ENCODE assay signal across 27 cellular contexts in the genomic region with DNA sequence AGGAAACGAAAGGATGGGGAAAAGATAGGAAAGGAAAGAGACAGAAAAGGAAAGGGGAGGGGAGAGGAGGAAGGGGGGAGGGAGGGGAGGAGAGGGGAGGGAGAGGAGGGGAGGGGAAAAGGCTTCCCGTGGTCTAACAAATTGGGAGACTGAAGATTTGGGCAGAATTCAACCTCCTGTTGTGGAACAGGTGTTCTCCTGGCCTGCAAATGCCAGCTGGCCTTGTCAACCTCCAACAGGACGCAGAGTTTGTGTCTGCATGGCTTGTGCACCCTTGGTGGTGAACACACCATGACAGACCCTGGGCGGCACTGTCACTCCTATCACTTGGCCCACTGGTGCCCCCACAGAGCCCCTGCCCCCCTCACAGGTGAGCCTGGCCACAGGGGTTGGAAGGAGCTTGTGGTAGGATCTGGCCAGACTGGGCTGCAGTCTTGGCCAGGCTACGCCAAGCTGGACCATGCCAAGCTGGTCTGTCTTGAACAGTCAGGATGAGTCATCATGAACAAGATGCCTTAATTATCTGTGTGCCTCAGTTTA.
"Had no signal": no experiment of that assay in that cellular context is flagged by ENCODE, and none has a peak within 500 bp of the region (broad histone marks: within the 10 kb centered on the region; RNA-seq: fewer than 3 reads in every experiment).

No MANE protein-coding gene starts in this region.

- H3K4me3 ChIP-seq: adrenal gland, SJCRH30 had no signal

- H3K9me3 Mint-ChIP-seq: activated CD4-positive, alpha-beta memory T cell treated with anti-CD3 and anti-CD28 coated beads for 36 hours; activated naive CD4-positive, alpha-beta T cell treated with anti-CD3 and anti-CD28 coated beads for 36 hours; activated T-cell treated with anti-CD3 and anti-CD28 coated beads, Interleukin-2, amount 50 U/mL, for 24 hours; activated T-helper 1 cell treated with anti-CD3 and anti-CD28 coated beads, Interleukin-12 subunit alpha, Interleukin-12 subunit beta, Interleukin-2, Interleukin-4 antibody, amounts not matched to agents 30 ng/mL and 10 ng/mL and 1 ng/mL, durations not matched to agents 14 hours and 24 hours and 36 hours had no signal

- H3K4me2 ChIP-seq: KMS-11, SK-N-SH had no signal

- H3K9me3 ChIP-seq: adrenal gland, SJCRH30, SK-N-SH had no signal

- H3K4me3 Mint-ChIP-seq: activated CD4-positive, alpha-beta memory T cell treated with anti-CD3 and anti-CD28 coated beads for 36 hours; activated CD4-positive, alpha-beta T cell treated with anti-CD3 and anti-CD28 coated beads, Interleukin-2, amount 10 ng/mL, durations not matched to agents 7 days and 5 days; activated naive CD4-positive, alpha-beta T cell treated with anti-CD3 and anti-CD28 coated beads for 36 hours; activated naive CD8-positive, alpha-beta T cell; activated T-cell treated with anti-CD3 and anti-CD28 coated beads, Interleukin-2, amount 50 U/mL, for 24 hours; activated T-helper 1 cell treated with anti-CD3 and anti-CD28 coated beads, Interleukin-12 subunit alpha, Interleukin-12 subunit beta, Interleukin-2, Interleukin-4 antibody, amounts not matched to agents 30 ng/mL and 10 ng/mL and 1 ng/mL, durations not matched to agents 14 hours and 24 hours and 36 hours had no signal

- DNase-seq: activated CD4-positive, alpha-beta memory T cell treated with anti-CD3 and anti-CD28 coated beads for 36 hours; activated CD4-positive, alpha-beta T cell treated with anti-CD3 and anti-CD28 coated beads, Interleukin-2, amount 10 ng/mL, durations not matched to agents 7 days and 5 days; activated CD4-positive, CD25-positive, alpha-beta regulatory T cell; activated gamma-delta T cell; activated naive CD4-positive, alpha-beta T cell treated with anti-CD3 and anti-CD28 coated beads for 36 hours; activated T-cell treated with anti-CD3 and anti-CD28 coated beads, Interleukin-2, amount 50 U/mL, for 24 hours; anterior cingulate cortex; NCI-H1092; NCI-H1417; NCI-H2029; NCI-H2107; NCI-H345; NCI-H510A; NCI-H526 treated with DMSO at 0.1 percent for 48 hours; NCI-H82; OCI-M1; Right ventricle myocardium superior; RPMI8226; SK-N-SH; T-helper 1 cell had no signal

- H3K27ac ChIP-seq: adrenal gland, KMS-11, SJCRH30, VCaP had no signal

- H3K27me3 Mint-ChIP-seq: activated CD4-positive, alpha-beta memory T cell treated with anti-CD3 and anti-CD28 coated beads for 36 hours; activated CD4-positive, alpha-beta T cell treated with anti-CD3 and anti-CD28 coated beads, Interleukin-2, amount 10 ng/mL, durations not matched to agents 7 days and 5 days; activated naive CD8-positive, alpha-beta T cell; activated T-cell treated with anti-CD3 and anti-CD28 coated beads, Interleukin-2, amount 50 U/mL, for 24 hours had no signal

- H3K36me3 Mint-ChIP-seq: activated CD4-positive, alpha-beta memory T cell treated with anti-CD3 and anti-CD28 coated beads for 36 hours; activated naive CD8-positive, alpha-beta T cell had no signal

- ATAC-seq: Panc1 had no signal

- H3K27ac Mint-ChIP-seq: activated CD4-positive, alpha-beta memory T cell treated with anti-CD3 and anti-CD28 coated beads for 36 hours; activated CD4-positive, alpha-beta T cell treated with anti-CD3 and anti-CD28 coated beads, Interleukin-2, amount 10 ng/mL, durations not matched to agents 7 days and 5 days; activated naive CD4-positive, alpha-beta T cell treated with anti-CD3 and anti-CD28 coated beads for 36 hours; activated naive CD8-positive, alpha-beta T cell; activated T-cell treated with anti-CD3 and anti-CD28 coated beads, Interleukin-2, amount 50 U/mL, for 24 hours; activated T-helper 1 cell treated with anti-CD3 and anti-CD28 coated beads, Interleukin-12 subunit alpha, Interleukin-12 subunit beta, Interleukin-2, Interleukin-4 antibody, amounts not matched to agents 30 ng/mL and 10 ng/mL and 1 ng/mL, durations not matched to agents 14 hours and 24 hours and 36 hours had no signal
